12 cellular contexts compared by ENCODE assay signal in the genomic region with DNA sequence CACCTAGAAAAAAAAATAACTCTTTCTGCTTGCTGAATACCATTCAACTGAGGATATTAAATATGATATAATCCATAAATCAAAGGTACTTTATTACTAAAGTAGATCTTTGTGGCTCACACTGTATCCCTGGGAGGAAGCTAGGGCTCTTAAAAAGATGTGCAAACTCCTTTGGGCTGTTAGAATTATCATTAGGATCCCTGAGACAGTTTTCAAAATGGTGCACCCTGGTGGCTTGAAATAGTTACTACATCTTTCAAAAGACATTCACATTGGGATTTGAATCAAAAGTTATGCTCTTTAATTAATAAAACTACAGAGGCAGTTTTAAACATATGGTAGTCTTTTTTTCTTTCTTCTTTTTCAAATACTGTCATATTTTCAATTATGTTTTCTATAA.
DNase-seq lines count a peak whose midpoint lies in the region; ATAC-seq and TF ChIP-seq lines count a peak whose summit lies in the region.
"Had no signal": no experiment of that assay in that cellular context is flagged by ENCODE, and none has a peak within 500 bp of the region (broad histone marks: within the 10 kb centered on the region; RNA-seq: fewer than 3 reads in every experiment).

No MANE protein-coding gene starts in this region.

- DNase-seq in Caco-2 (peak in 1 of 2 experiments; percentile 3), HFFc6 (no peak), kidney epithelial cell (ENCODE audit: low read depth) (no peak), GDM1 (lab: John Stamatoyannopoulos, UW) (no peak)
- DNase-seq: kidney, NCI-H2171 had no signal

- CTCF ChIA-PET in Caco-2 (lab: Charles Lee): no interaction called here

- H3K27me3 ChIP-seq in Caco-2 (replicated peaks; ENCODE audit: control insufficient read depth, insufficient read depth, low read length) (no peaks in the 10 kb centered on the region), kidney epithelial cell (ENCODE audit: control insufficient read depth, insufficient read depth, low read length) (no peaks in the 10 kb centered on the region)

- no peaks in the 10 kb centered on the region for H3K4me1 ChIP-seq in Caco-2
- H3K4me1 ChIP-seq: prostate gland had no signal

- ATAC-seq in GM21390 (IDR thresholded peaks at IDR 0.05; ENCODE audit: unreplicated experiment): no peak
- ATAC-seq in HG03565 (IDR thresholded peaks at IDR 0.05; ENCODE audit: unreplicated experiment): no peak
- ATAC-seq in GM21515 (IDR thresholded peaks at IDR 0.05; ENCODE audit: unreplicated experiment): no peak

- H3K9me3 ChIP-seq in Caco-2: no peaks in the 10 kb centered on the region
- H3K9me3 ChIP-seq: prostate gland had no signal

- H3K9me3 Mint-ChIP-seq in Caco-2 (ENCODE audit: unreplicated experiment): no peaks in the 10 kb centered on the region
- H3K9me3 Mint-ChIP-seq in HFFc6: no peaks in the 10 kb centered on the region

- no peak overlapping the region for H3K27ac Mint-ChIP-seq in Caco-2 (ENCODE audit: unreplicated experiment)
- no peak overlapping the region for H3K27ac Mint-ChIP-seq in HFFc6
- H3K27ac Mint-ChIP-seq: T-helper 2 cell treated with Interferon-gamma antibody and Interleukin-4, amounts not matched to agents 5 μg/mL and 100 μg/mL, for 36 hours had no signal

- H3K4me1 Mint-ChIP-seq in Caco-2 (ENCODE audit: low read depth, unreplicated experiment) (no peaks in the 10 kb centered on the region), HFFc6 (ENCODE audit: low read depth) (no peaks in the 10 kb centered on the region)

- H3K36me3 Mint-ChIP-seq in Caco-2 (ENCODE audit: insufficient read depth, unreplicated experiment) (no peaks in the 10 kb centered on the region), HFFc6 (ENCODE audit: low read depth) (no peaks in the 10 kb centered on the region)

- POLR2A ChIA-PET in Caco-2 (lab: Charles Lee): no interaction called here

- H3K4me3 Mint-ChIP-seq in Caco-2 (ENCODE audit: unreplicated experiment): no peak overlapping the region
- H3K4me3 Mint-ChIP-seq in HFFc6: no peak overlapping the region
- H3K4me3 Mint-ChIP-seq: T-helper 2 cell treated with Interferon-gamma antibody and Interleukin-4, amounts not matched to agents 5 μg/mL and 100 μg/mL, for 36 hours had no signal

- intact Hi-C loops in Caco-2 (cut with micrococcal nuclease; ENCODE audit: unreplicated experiment): no loop called here

- no TSS peak for BruUV-seq in Caco-2 (replicated peaks; lab: Mats Ljungman, UMichigan)

- H3K27me3 Mint-ChIP-seq in Caco-2 (ENCODE audit: insufficient read depth, unreplicated experiment): peaks cover 13% of the 10 kb centered on the region
- H3K27me3 Mint-ChIP-seq in HFFc6 (ENCODE audit: insufficient read depth): no peaks in the 10 kb centered on the region

- peak; percentile 26 to 44 for TF ChIP-seq CTCF in Caco-2 (IDR thresholded peaks at IDR 0.05; ENCODE audit: insufficient read depth in 1 of 2, low read depth in 1 of 2, low read length in 1 of 2, severe bottlenecking in 1 of 2, unreplicated experiment in 1 of 2)
- TF ChIP-seq CTCF in HFFc6 (IDR thresholded peaks at IDR 0.05): peak; percentile 81
- TF ChIP-seq CTCF in WI38 (IDR thresholded peaks at IDR 0.05; ENCODE audit: low read depth, low read length): peak; percentile 15; the same call in 1 of the 2 replicates
- TF ChIP-seq CTCF in kidney epithelial cell (IDR thresholded peaks at IDR 0.05; ENCODE audit: insufficient read depth, low read length, poor library complexity, severe bottlenecking): peak; percentile 35

- H3K4me3 ChIP-seq in Caco-2 (ENCODE audit: low read depth, low read length) (no peak overlapping the region), WI38 (ENCODE audit: low read depth, low read length) (no peak overlapping the region), kidney epithelial cell (ENCODE audit: low read depth, low read length) (no peak overlapping the region)
- H3K4me3 ChIP-seq: prostate gland had no signal

- no peaks in the 10 kb centered on the region for H3K36me3 ChIP-seq in Caco-2 (ENCODE audit: control insufficient read depth, insufficient read depth, low read length)
- H3K36me3 ChIP-seq in kidney epithelial cell (ENCODE audit: control insufficient read depth, insufficient read depth, low read length): no peaks in the 10 kb centered on the region
- H3K36me3 ChIP-seq: prostate gland had no signal

Comparison
In these comparisons a context has a peak if more than half of its experiments do, and no peak if none do; other contexts are left out.
1. CTCF ChIP-seq: peak in every context shown above with its lines; median percentile 81 in HFFc6; 35 in Caco-2; 35 in kidney epithelial cell; 15 in WI38.